20 cellular contexts compared by ENCODE assay signal in genomic region chr21:44458971-44459711, GRCh38.
"Had no signal": no experiment of that assay in that cellular context is flagged by ENCODE, and none has a peak within 500 bp of the region (broad histone marks: within the 10 kb centered on the region; RNA-seq: fewer than 3 reads in every experiment).

No MANE protein-coding gene starts in this region.

- H3K9me3 ChIP-seq: thyroid gland had no signal

- H3K36me3 ChIP-seq: thyroid gland had no signal

- H3K27me3 ChIP-seq: thyroid gland had no signal

- FAIRE-seq: endometrium, keratinocyte, urothelium cell line had no signal

- ATAC-seq: activated CD4-positive, CD25-positive, alpha-beta regulatory T cell treated with anti-CD3 and anti-CD28 coated beads, Interleukin-2, amount 50 U/mL, for 24 hours; activated naive CD8-positive, alpha-beta T cell treated with anti-CD3 and anti-CD28 coated beads, Interleukin-2, amount 50 U/mL, for 24 hours; left lobe of liver; naive thymus-derived CD4-positive, alpha-beta T cell had no signal

- DNase-seq: activated CD4-positive, alpha-beta T cell treated with anti-CD3 and anti-CD28 coated beads, Interleukin-2, amount 50 U/mL, for 4 hours; activated naive CD4-positive, alpha-beta T cell; activated naive CD8-positive, alpha-beta T cell treated with anti-CD3 and anti-CD28 coated beads, Interleukin-2, amount 50 U/mL, for 24 hours; anterior cingulate cortex; erythroblast; foreskin melanocyte; glutamatergic neuron; hypothalamus; mesenchymal stem cell; naive thymus-derived CD4-positive, alpha-beta T cell; stimulated activated CD4-positive, alpha-beta T cell treated with anti-CD3 and anti-CD28 coated beads, Interleukin-12 subunit alpha, Interleukin-12 subunit beta, amount 100 ng/mL, for 4 hours; stimulated activated CD4-positive, alpha-beta T cell treated with anti-CD3 and anti-CD28 coated beads, Interleukin-2, amount 100 ng/mL, for 24 hours; stimulated activated naive CD4-positive, alpha-beta T cell treated with Interleukin-2 at 50 U/mL for 16 hours; thyroid gland had no signal

- H3K4me3 ChIP-seq: coronary artery, thyroid gland had no signal

- H3K27ac ChIP-seq: coronary artery, thyroid gland had no signal
